8 cellular contexts compared by ENCODE assay signal in genomic region chr15:68431792-68432401, GRCh38. TPM values are rescaled to one million over a fixed set of nuclear protein-coding genes. Genes with fewer than 3 reads are reported as not detected.
A peak's percentile ranks its signal among the peaks of the same experiment; 100 is the strongest.
DNase-seq lines count a peak whose midpoint lies in the region; ATAC-seq and TF ChIP-seq lines count a peak whose summit lies in the region.

A gene with protein sequence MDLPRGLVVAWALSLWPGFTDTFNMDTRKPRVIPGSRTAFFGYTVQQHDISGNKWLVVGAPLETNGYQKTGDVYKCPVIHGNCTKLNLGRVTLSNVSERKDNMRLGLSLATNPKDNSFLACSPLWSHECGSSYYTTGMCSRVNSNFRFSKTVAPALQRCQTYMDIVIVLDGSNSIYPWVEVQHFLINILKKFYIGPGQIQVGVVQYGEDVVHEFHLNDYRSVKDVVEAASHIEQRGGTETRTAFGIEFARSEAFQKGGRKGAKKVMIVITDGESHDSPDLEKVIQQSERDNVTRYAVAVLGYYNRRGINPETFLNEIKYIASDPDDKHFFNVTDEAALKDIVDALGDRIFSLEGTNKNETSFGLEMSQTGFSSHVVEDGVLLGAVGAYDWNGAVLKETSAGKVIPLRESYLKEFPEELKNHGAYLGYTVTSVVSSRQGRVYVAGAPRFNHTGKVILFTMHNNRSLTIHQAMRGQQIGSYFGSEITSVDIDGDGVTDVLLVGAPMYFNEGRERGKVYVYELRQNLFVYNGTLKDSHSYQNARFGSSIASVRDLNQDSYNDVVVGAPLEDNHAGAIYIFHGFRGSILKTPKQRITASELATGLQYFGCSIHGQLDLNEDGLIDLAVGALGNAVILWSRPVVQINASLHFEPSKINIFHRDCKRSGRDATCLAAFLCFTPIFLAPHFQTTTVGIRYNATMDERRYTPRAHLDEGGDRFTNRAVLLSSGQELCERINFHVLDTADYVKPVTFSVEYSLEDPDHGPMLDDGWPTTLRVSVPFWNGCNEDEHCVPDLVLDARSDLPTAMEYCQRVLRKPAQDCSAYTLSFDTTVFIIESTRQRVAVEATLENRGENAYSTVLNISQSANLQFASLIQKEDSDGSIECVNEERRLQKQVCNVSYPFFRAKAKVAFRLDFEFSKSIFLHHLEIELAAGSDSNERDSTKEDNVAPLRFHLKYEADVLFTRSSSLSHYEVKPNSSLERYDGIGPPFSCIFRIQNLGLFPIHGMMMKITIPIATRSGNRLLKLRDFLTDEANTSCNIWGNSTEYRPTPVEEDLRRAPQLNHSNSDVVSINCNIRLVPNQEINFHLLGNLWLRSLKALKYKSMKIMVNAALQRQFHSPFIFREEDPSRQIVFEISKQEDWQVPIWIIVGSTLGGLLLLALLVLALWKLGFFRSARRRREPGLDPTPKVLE (minus strand): TSS chr15:68432163. CDS start chr15:68432066, 97 bp downstream.

- BruUV-seq in PC-3 (replicated peaks; lab: Mats Ljungman, UMichigan) = no TSS peak

- no peak for TF ChIP-seq CTCF in PC-3 (conservative IDR thresholded peaks at IDR 0.05; ENCODE audit: low read depth, low read length)

- H3K27me3 ChIP-seq in PC-3 (ENCODE audit: low read length) (peaks cover 43% of the 10 kb centered on the region), mucosa of rectum (ENCODE audit: control insufficient read depth in 2 of 2, insufficient read depth in 2 of 2, low read length in 2 of 2) (peaks cover 23 to 44% of the 10 kb centered on the region in 2 donors)

- peak within 1 kb of the TSS in 1 of 3 donors; percentile 4 for H3K4me3 Mint-ChIP-seq in T-cell

- H3K27ac ChIP-seq in PC-3 (ENCODE audit: low read length) (no peak within 1 kb of the TSS), mucosa of rectum (ENCODE audit: low read depth in 2 of 2, low read length in 2 of 2) (peak within 1 kb of the TSS; percentile 16 to 37)

- H3F3A ChIP-seq in PC-3 (ENCODE audit: low read length, unreplicated experiment) = no peaks in the 10 kb centered on the region

- H2AFZ ChIP-seq in PC-3 (ENCODE audit: low read length) = no peak within 1 kb of the TSS

- CTCF ChIA-PET in PC-3 (lab: Charles Lee) = no interaction called here
- CTCF ChIA-PET in T-cell (lab: Charles Lee) = no interaction called here

- H3K4me1 ChIP-seq in PC-3 (ENCODE audit: insufficient read depth, low read length) (no peaks in the 10 kb centered on the region), mucosa of rectum (ENCODE audit: control insufficient read depth in 2 of 2, insufficient read depth in 2 of 2, low read length in 2 of 2) (no peaks in the 10 kb centered on the region)

- no peaks in the 10 kb centered on the region for H4K20me1 ChIP-seq in PC-3 (ENCODE audit: low read length)

- H3K27ac Mint-ChIP-seq in T-cell = no peak within 1 kb of the TSS

- H3K36me3 ChIP-seq in PC-3 (ENCODE audit: low read depth, low read length) (no peaks in the 10 kb centered on the region), mucosa of rectum (ENCODE audit: control insufficient read depth in 2 of 2, insufficient read depth in 2 of 2, low read length in 2 of 2) (no peaks in the 10 kb centered on the region)

- no peaks in the 10 kb centered on the region for H3K79me2 ChIP-seq in PC-3 (ENCODE audit: low read length)

- POLR2A ChIA-PET in PC-3 (lab: Charles Lee; ENCODE audit: unreplicated experiment) (no interaction called here), T-cell (lab: Charles Lee) (no interaction called here)

- no peaks in the 10 kb centered on the region for H3K9me3 Mint-ChIP-seq in T-cell

- peaks cover 53 to 56% of the 10 kb centered on the region in 2 donors for H3K27me3 Mint-ChIP-seq in T-cell

- no peaks in the 10 kb centered on the region for H3K36me3 Mint-ChIP-seq in T-cell

- H3K4me3 ChIP-seq in PC-3 (ENCODE audit: low read length) (no peak within 1 kb of the TSS), mucosa of rectum (ENCODE audit: low read length in 2 of 2) (peak within 1 kb of the TSS; percentile 56 to 62)

- peak; percentile 71 for ATAC-seq in GM21423 (IDR thresholded peaks at IDR 0.05; ENCODE audit: unreplicated experiment)
- peak; percentile 64 for ATAC-seq in PC-3
- no peak for ATAC-seq in T-cell (replicated peaks in 1 of 4)
- ATAC-seq in HG03565 (IDR thresholded peaks at IDR 0.05; ENCODE audit: unreplicated experiment) = no peak

- H3K9ac ChIP-seq in PC-3 (ENCODE audit: low read length) (no peak within 1 kb of the TSS), mucosa of rectum (ENCODE audit: low read depth in 1 of 2, low read length in 2 of 2) (peak within 1 kb of the TSS in 1 of 2 donors; percentile 43)

- DNase-seq in 8988T (peak; percentile 48), PC-3 (peak; percentile 16), epidermal melanocyte (ENCODE audit: insufficient read length, low spot score) (peak; percentile 44), T-cell (no peak), C1 segment of cervical spinal cord (lab: John Stamatoyannopoulos, UW) (no peak)

- intact Hi-C loops in PC-3 (cut with micrococcal nuclease) = no loop called here

- H3K9me2 ChIP-seq in PC-3 (replicated peaks; ENCODE audit: low read length) = no peaks in the 10 kb centered on the region

- peak within 1 kb of the TSS; percentile 37; the same call in 1 of the 2 replicates for H3K4me2 ChIP-seq in PC-3 (ENCODE audit: low read length)

- H3K4me1 Mint-ChIP-seq in T-cell = peaks cover 4 to 9% (median 5%) of the 10 kb centered on the region in 3 donors

- no peaks in the 10 kb centered on the region for H3K9me3 ChIP-seq in PC-3 (ENCODE audit: low read length)
- H3K9me3 ChIP-seq in mucosa of rectum (ENCODE audit: control insufficient read depth in 2 of 2, low read length in 2 of 2) = no peaks in the 10 kb centered on the region

RNA-seq across cellular contexts. Expression of the gene that starts here (rescaled TPM):
- total RNA-seq in PC-3 (2014; rRNA removed) = 0.06 TPM in 1 of 2 replicates, not detected in the other
- under 1 TPM in 3 of 5 donors, not detected in 2; 0.07 to 0.95 (median 0.18) TPM for total RNA-seq in T-cell

Comparison
In these comparisons a context has a peak if more than half of its experiments do, and no peak if none do; other contexts are left out.
1. Peak in DNase-seq, ATAC-seq and H3K4me2 ChIP-seq in PC-3; RNA of the gene not detected or under 1 TPM.
2. DNase-seq: peak in 8988T (single experiment) and epidermal melanocyte (single experiment); none in T-cell (0 of 34) and C1 segment of cervical spinal cord (0 of 14).